In genomic region chr1:216212826-216213225, GRCh38 we compare ENCODE assay signal across 2 cellular contexts.
TF ChIP-seq lines count a peak whose summit lies in the region.

No MANE protein-coding gene starts in this region.

TF ChIP-seq in IMR-90, 13 proteins besides CTCF, POLR2A, EP300 and RAD21:
- TF ChIP-seq FOS (IDR thresholded peaks at IDR 0.05; ENCODE audit: low read depth, low read length), result no peak
- peak; percentile 96 for TF ChIP-seq CEBPB (IDR thresholded peaks at IDR 0.05; ENCODE audit: low read depth, low read length)
- TF ChIP-seq CHD1 (IDR thresholded peaks at IDR 0.05; ENCODE audit: low read depth, low read length), result no peak
TF ChIP-seq in IMR-90: peak in this region for 1.

TF ChIP-seq in H1, 55 proteins besides CTCF, POLR2A, EP300 and RAD21:
- no peak for TF ChIP-seq MAFK (IDR thresholded peaks at IDR 0.05; ENCODE audit: low read depth, low read length)
- TF ChIP-seq CEBPB (IDR thresholded peaks at IDR 0.05; ENCODE audit: low read depth, low read length), result peak; percentile 94
